12 cellular contexts compared by ENCODE assay signal in the genomic region with DNA sequence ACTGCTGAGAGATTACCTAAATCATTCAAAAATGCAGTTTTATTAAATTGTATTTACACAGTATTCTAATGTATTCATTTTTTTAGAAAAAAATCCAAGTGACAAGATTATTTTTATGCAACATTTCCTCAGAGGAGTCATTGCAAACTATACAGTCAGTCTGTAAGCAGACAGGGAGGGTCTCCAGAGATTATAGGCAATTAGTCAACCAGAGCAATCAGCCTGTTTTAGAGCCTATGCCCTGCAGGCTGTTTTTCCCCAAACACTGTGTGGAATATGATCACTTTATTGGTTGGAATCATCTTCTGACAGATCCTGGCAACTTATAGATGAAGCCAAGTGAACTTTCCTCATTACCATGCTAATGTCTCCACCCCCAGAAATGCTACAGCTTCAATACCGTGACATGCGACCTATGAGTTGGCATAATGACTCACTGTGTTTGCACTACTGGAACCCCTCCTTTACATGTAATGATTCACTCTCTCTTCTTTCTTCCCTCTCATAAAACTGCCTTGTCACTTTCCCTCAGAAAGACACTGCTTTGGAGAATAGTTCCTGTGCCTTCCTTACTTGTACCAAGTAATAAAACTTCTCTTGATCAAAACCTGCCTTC.
DNase-seq lines count a peak whose midpoint lies in the region; ATAC-seq, FAIRE-seq and TF ChIP-seq lines count a peak whose summit lies in the region.
"Had no signal": no experiment of that assay in that cellular context is flagged by ENCODE, and none has a peak within 500 bp of the region (broad histone marks: within the 10 kb centered on the region; RNA-seq: fewer than 3 reads in every experiment).

No MANE protein-coding gene starts in this region.

- no peak for FAIRE-seq in pancreas (lab: Jason Lieb, UNC)

- peak; percentile 13 for DNase-seq in BJ (ENCODE audit: low read depth)
- DNase-seq in Kasumi-1 (lab: John Stamatoyannopoulos, UW): peak; percentile 42 to 43
- DNase-seq in amniotic stem cell (lab: John Stamatoyannopoulos, UW): peak; percentile 83
- peak; percentile 84 for DNase-seq in kidney tubule cell (ENCODE audit: low spot score)
- no peak for DNase-seq in activated T-cell treated with anti-CD3 and anti-CD28 coated beads, Interleukin-2, amount 50 U/mL, for 48 hours
- no peak for DNase-seq in pancreas
- DNase-seq: cortex of kidney; naive thymus-derived CD4-positive, alpha-beta T cell; NCI-H1105 had no signal

- intact Hi-C loops in pancreas (cut with DNase I): no loop called here

- H3K4me1 ChIP-seq in pancreas: no peaks in the 10 kb centered on the region

- ATAC-seq in GM21529 (IDR thresholded peaks at IDR 0.05; ENCODE audit: unreplicated experiment) (no peak), pancreas (no peak), GM21717 (IDR thresholded peaks at IDR 0.05; ENCODE audit: unreplicated experiment) (no peak)
- ATAC-seq: naive thymus-derived CD4-positive, alpha-beta T cell; stimulated activated memory B cell treated with anti-CD40 and anti-IgM and Interleukin-4, amounts not matched to agents 10 μg/mL and 1 μg/mL and 100 μg/mL, for 72 hours had no signal

- CTCF ChIA-PET in BJ (lab: Yijun Ruan, JAX): interaction anchor here (0.7 kb wide), 1 partner anchor 47 kb away, joined by 3 read pairs; no protein-coding TSS in a partner anchor

- TF ChIP-seq CTCF in BJ (IDR thresholded peaks at IDR 0.05; ENCODE audit: insufficient read depth, low read depth, low read length) (no peak), pancreas (IDR thresholded peaks at IDR 0.05) (no peak)

- no peaks in the 10 kb centered on the region for H3K9me3 ChIP-seq in pancreas

- 21 to 35% methylated on average over 2 of the region's 2 CpGs for WGBS in pancreas, 2 donors

- H3K4me3 ChIP-seq in BJ (ENCODE audit: low read depth, low read length): no peak overlapping the region
- no peak overlapping the region for H3K4me3 ChIP-seq in pancreas

- no peaks in the 10 kb centered on the region for H3K27me3 ChIP-seq in BJ (ENCODE audit: control insufficient read depth, insufficient read depth, low read length)
- no peaks in the 10 kb centered on the region for H3K27me3 ChIP-seq in pancreas

- POLR2A ChIA-PET in BJ (lab: Charles Lee): no interaction called here

- H3K36me3 ChIP-seq in BJ (ENCODE audit: control insufficient read depth, insufficient read depth, low read length) (no peaks in the 10 kb centered on the region), pancreas (no peaks in the 10 kb centered on the region)

- no peak overlapping the region for H3K27ac ChIP-seq in pancreas

Comparison
In these comparisons a context has a peak if more than half of its experiments do, and no peak if none do; other contexts are left out.
1. DNase-seq: peak in BJ (single experiment), Kasumi-1 (2 of 2), amniotic stem cell (single experiment) and kidney tubule cell (single experiment); none in activated T-cell treated with anti-CD3 and anti-CD28 coated beads, Interleukin-2, amount 50 U/mL, for 48 hours (0 of 2) and pancreas (0 of 6).